Comparison of ENCODE assay signal across 8 cellular contexts in the genomic region with DNA sequence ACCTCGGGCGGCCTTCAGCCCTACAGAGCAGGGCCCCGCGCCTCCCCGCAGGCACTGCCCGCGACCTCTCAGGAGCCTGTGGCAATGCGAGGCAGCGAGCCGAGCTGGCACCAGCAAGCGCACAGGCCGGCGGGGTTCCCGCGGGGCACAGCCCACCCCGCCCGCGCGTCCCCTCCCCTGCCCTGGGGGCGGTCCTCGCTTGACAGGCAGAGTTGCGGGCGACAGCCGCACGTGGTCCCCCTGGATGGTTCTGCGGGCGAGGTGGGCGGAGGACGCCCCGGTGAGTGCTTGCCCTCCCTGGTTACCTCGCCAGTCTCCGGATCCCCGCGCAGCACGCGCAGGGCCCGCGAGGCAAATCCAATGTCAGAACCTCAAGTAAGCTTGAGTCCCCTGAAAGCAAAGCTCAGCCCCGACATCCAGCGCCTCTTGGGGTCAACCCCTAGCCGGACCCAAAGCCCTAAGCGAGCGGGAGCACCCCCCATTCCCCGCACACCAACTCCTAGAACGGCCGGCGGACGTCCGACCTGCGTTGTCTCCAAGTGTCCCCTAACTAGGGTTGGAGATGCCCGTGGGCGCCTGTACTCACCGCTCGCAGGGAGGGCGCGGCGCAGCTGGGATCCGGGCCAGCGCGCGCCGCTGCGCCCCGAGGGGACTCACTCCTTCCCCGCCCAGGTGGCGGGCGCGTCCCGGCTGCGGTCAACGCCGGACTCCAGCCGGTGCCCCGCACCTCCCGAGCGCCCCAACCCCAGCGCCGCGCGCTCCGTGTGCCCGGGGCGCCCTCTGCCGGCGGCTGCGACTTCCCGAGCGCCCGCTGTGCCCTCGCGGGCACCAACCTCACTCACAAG. TPM values are rescaled to one million over a fixed set of nuclear protein-coding genes. Genes with fewer than 3 reads are reported as not detected.
DNase-seq lines count a peak whose midpoint lies in the region; ATAC-seq and TF ChIP-seq lines count a peak whose summit lies in the region.

A gene (minus strand): TSS at position 123 of the 845 bp plus-strand sequence. CDS start 1,083 bp downstream, outside the sequence.

- peak in 4 of 5 donors; percentile 27 to 48 (median 42) for DNase-seq in CD4-positive, alpha-beta memory T cell
- DNase-seq in H7: peak; percentile 93
- peak; percentile 33 for DNase-seq in WERI-Rb-1
- DNase-seq in T47D (ENCODE audit: low read depth in 1 of 2, low spot score in 1 of 2): peak; percentile 51 to 82
- peak; percentile 37 for DNase-seq in kidney tubule cell (ENCODE audit: low spot score)
- peak in 2 of 3 donors; percentile 7 to 57 for DNase-seq in stimulated activated CD4-positive, alpha-beta T cell treated with anti-CD3 and anti-CD28 coated beads, TNF-alpha, amount 100 ng/mL, for 1 hour (ENCODE audit: low read depth in 3 of 3, low spot score in 1 of 3)

- H3K9me3 Mint-ChIP-seq in CD4-positive, alpha-beta memory T cell: no peaks in the 10 kb centered on the region

- H3K27ac ChIP-seq in CD4-positive, alpha-beta memory T cell (ENCODE audit: low read depth, low read length): no peak within 1 kb of the TSS
- H3K27ac ChIP-seq in WERI-Rb-1: no peak within 1 kb of the TSS

- peaks cover 13% of the 10 kb centered on the region for H3K4me1 ChIP-seq in CD4-positive, alpha-beta memory T cell (ENCODE audit: insufficient read depth, low read length)

- CTCF ChIA-PET in CD4-positive, alpha-beta memory T cell (lab: Charles Lee; ENCODE audit: partially characterized antibody): interaction anchor here (1.0 to 2.2 kb wide), 4 partner anchors 9 to 495 kb away, joined by 3 to 7 read pairs (median 6); no protein-coding TSS in a partner anchor

- TF ChIP-seq CTCF in WERI-Rb-1 (IDR thresholded peaks at IDR 0.05; ENCODE audit: low read depth, low read length): peak; percentile 83

- peak within 1 kb of the TSS in 1 of 2 donors; percentile 19 for H3K4me3 ChIP-seq in CD4-positive, alpha-beta memory T cell (ENCODE audit: low read length in 2 of 2)
- H3K4me3 ChIP-seq in H7 (ENCODE audit: insufficient read depth, low read depth, low read length): peak within 1 kb of the TSS; percentile 50
- H3K4me3 ChIP-seq in WERI-Rb-1 (ENCODE audit: low read depth, low read length): no peak within 1 kb of the TSS

- ATAC-seq in GM19452 (IDR thresholded peaks at IDR 0.05; ENCODE audit: unreplicated experiment) (no peak), HG02870 (IDR thresholded peaks at IDR 0.05; ENCODE audit: unreplicated experiment) (no peak)

- peaks cover 43 to 44% of the 10 kb centered on the region in 2 donors for H3K27me3 Mint-ChIP-seq in CD4-positive, alpha-beta memory T cell

- H3K9me3 ChIP-seq in CD4-positive, alpha-beta memory T cell (ENCODE audit: control insufficient read depth in 1 of 2, low read length in 2 of 2): no peaks in the 10 kb centered on the region
- H3K9me3 ChIP-seq in WERI-Rb-1 (ENCODE audit: severe bottlenecking): no peaks in the 10 kb centered on the region

- peaks cover 3 to 12% (median 7%) of the 10 kb centered on the region in 4 donors for H3K4me1 Mint-ChIP-seq in CD4-positive, alpha-beta memory T cell

- H3K27ac Mint-ChIP-seq in CD4-positive, alpha-beta memory T cell: no peak within 1 kb of the TSS

- H3K36me3 ChIP-seq in CD4-positive, alpha-beta memory T cell (ENCODE audit: insufficient read depth, low read length): no peaks in the 10 kb centered on the region
- H3K36me3 ChIP-seq in H7 (replicated peaks; ENCODE audit: control insufficient read depth, insufficient read depth, low read length): no peaks in the 10 kb centered on the region
- H3K36me3 ChIP-seq in WERI-Rb-1: no peaks in the 10 kb centered on the region

- POLR2A ChIA-PET in CD4-positive, alpha-beta memory T cell (lab: Charles Lee; ENCODE audit: partially characterized antibody): no interaction called here

- no peaks in the 10 kb centered on the region for H3K36me3 Mint-ChIP-seq in CD4-positive, alpha-beta memory T cell

- in situ Hi-C loops in T47D (cut with HindIII; ENCODE audit: low pct_unique_long_range_greater_than_20kb, low sequenced_read_pairs): no loop called here

- intact Hi-C loops in CD4-positive, alpha-beta memory T cell (cut with micrococcal nuclease): no loop called here

- peaks cover 19% of the 10 kb centered on the region for H3K27me3 ChIP-seq in CD4-positive, alpha-beta memory T cell (ENCODE audit: insufficient read depth, low read length)
- H3K27me3 ChIP-seq in H7 (ENCODE audit: control insufficient read depth, insufficient read depth, low read length): peaks cover 39% of the 10 kb centered on the region
- peaks cover 97% of the 10 kb centered on the region for H3K27me3 ChIP-seq in WERI-Rb-1 (ENCODE audit: insufficient read depth, low read depth, severe bottlenecking)

- H3K4me3 Mint-ChIP-seq in CD4-positive, alpha-beta memory T cell: peak within 1 kb of the TSS; percentile 44 to 85 (median 74)

RNA-seq across cellular contexts. Expression of the gene that starts here (rescaled TPM):
- not detected for total RNA-seq in CD4-positive, alpha-beta memory T cell
- polyA plus RNA-seq in CD4-positive, alpha-beta memory T cell: not detected
- total RNA-seq in H7 (2014; rRNA removed; shearing (Covaris generic)): 0.10 TPM in 1 of 2 replicates, not detected in the other

Comparison
In these comparisons a context has a peak if more than half of its experiments do, and no peak if none do; other contexts are left out.
1. Peak in DNase-seq in CD4-positive, alpha-beta memory T cell; RNA of the gene not detected or under 1 TPM.
2. Peak in DNase-seq and H3K4me3 ChIP-seq in H7; RNA of the gene not detected or under 1 TPM.
3. DNase-seq: peak in every context shown above with its lines; median percentile 93 in H7; 66 in T47D; 42 in CD4-positive, alpha-beta memory T cell; 37 in kidney tubule cell; 33 in WERI-Rb-1; 32 in stimulated activated CD4-positive, alpha-beta T cell treated with anti-CD3 and anti-CD28 coated beads, TNF-alpha, amount 100 ng/mL, for 1 hour.